8 cellular contexts compared by ENCODE assay signal in the genomic region with DNA sequence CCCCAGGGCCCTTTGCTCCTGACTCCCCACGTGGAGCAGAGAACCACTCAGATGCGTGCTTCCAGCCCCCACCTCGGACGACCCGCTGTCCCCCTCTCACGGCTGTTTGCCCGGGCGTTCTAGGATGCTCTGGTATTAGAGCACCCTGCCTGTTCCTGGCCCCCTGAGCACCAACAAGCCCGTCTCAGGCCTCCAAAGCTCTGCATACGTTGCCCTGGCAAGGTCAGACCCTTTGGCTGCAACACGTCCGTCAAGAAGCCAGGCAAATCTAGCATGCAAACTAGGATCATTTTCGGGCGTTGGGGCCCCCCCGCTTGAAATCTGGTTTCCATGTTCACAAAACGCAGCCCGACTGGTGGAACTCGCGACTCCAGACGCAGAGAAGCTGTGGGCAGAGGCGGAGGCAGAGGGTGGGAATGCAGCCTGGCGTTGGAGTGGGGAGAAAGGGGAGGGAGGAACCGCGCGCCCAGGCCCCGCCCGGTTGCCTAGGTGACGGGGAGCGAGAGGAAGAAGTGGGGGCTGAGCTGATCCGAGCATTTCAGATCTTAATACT.
A peak's percentile ranks its signal among the peaks of the same experiment; 100 is the strongest.
DNase-seq lines count a peak whose midpoint lies in the region; ATAC-seq and TF ChIP-seq lines count a peak whose summit lies in the region.

No MANE protein-coding gene starts in this region.

- H3K27ac Mint-ChIP-seq in neural progenitor cell = peak overlapping the region; percentile 96

- H3K4me3 ChIP-seq in WERI-Rb-1 (ENCODE audit: low read depth, low read length) (peak overlapping the region; percentile 65), neural progenitor cell (peak overlapping the region; percentile 48)

- H3K36me3 Mint-ChIP-seq in activated T-cell treated with anti-CD3 and anti-CD28 coated beads, Interleukin-2, amount 50 U/mL, for 4 hours (ENCODE audit: insufficient read depth) = no peaks in the 10 kb centered on the region
- H3K36me3 Mint-ChIP-seq in neural progenitor cell = peaks cover 6% of the 10 kb centered on the region

- H3K36me3 ChIP-seq in WERI-Rb-1 (no peaks in the 10 kb centered on the region), neural progenitor cell (no peaks in the 10 kb centered on the region)

- DNase-seq in activated T-cell treated with anti-CD3 and anti-CD28 coated beads, Interleukin-2, amount 50 U/mL, for 4 hours = no peak
- no peak for DNase-seq in activated T-cell treated with anti-CD3 and anti-CD28 coated beads, Interleukin-2, amount 50 U/mL, for 1 hour
- DNase-seq in NCI-H1092 (lab: John Stamatoyannopoulos, UW) (peak; percentile 60), WERI-Rb-1 (peak; percentile 97), germinal center (ENCODE audit: low spot score) (peak; percentile 51), neural progenitor cell (ENCODE audit: low spot score) (peak; percentile 90), NCI-H2081 treated with DMSO at 0.1 percent for 48 hours (lab: John Stamatoyannopoulos, UW) (no peak)

- H3K9me3 ChIP-seq in WERI-Rb-1 (ENCODE audit: severe bottlenecking) = peaks cover 5% of the 10 kb centered on the region
- H3K9me3 ChIP-seq in neural progenitor cell (ENCODE audit: low read depth) = no peaks in the 10 kb centered on the region

- TF ChIP-seq CTCF in WERI-Rb-1 (IDR thresholded peaks at IDR 0.05; ENCODE audit: low read depth, low read length) (no peak), neural progenitor cell (IDR thresholded peaks at IDR 0.05) (no peak)

- no peaks in the 10 kb centered on the region for H3K9me3 Mint-ChIP-seq in activated T-cell treated with anti-CD3 and anti-CD28 coated beads, Interleukin-2, amount 50 U/mL, for 4 hours
- peaks cover 6% of the 10 kb centered on the region for H3K9me3 Mint-ChIP-seq in neural progenitor cell

- H3K9ac ChIP-seq in neural progenitor cell = no peak overlapping the region

- H3K27ac ChIP-seq in WERI-Rb-1 (peak overlapping the region; percentile 82), neural progenitor cell (no peak overlapping the region)

- H3K79me2 ChIP-seq in neural progenitor cell (ENCODE audit: low read depth) = no peaks in the 10 kb centered on the region

- peak overlapping the region; percentile 13 for H3K4me3 Mint-ChIP-seq in activated T-cell treated with anti-CD3 and anti-CD28 coated beads, Interleukin-2, amount 50 U/mL, for 4 hours
- H3K4me3 Mint-ChIP-seq in neural progenitor cell = peak overlapping the region; percentile 83

- ATAC-seq in activated T-cell treated with anti-CD3 and anti-CD28 coated beads, Interleukin-2, amount 50 U/mL, for 4 hours = peak in 1 of 2 donors; percentile 34
- ATAC-seq in HG03095 (IDR thresholded peaks at IDR 0.05; ENCODE audit: unreplicated experiment) = no peak

- peak overlapping the region; percentile 95 for H2AFZ ChIP-seq in neural progenitor cell (replicated peaks)

- no peaks in the 10 kb centered on the region for H4K20me1 ChIP-seq in neural progenitor cell (ENCODE audit: low read depth)

- peaks cover 33% of the 10 kb centered on the region for H3K27me3 Mint-ChIP-seq in activated T-cell treated with anti-CD3 and anti-CD28 coated beads, Interleukin-2, amount 50 U/mL, for 4 hours (ENCODE audit: low read depth)
- peaks cover 2% of the 10 kb centered on the region for H3K27me3 Mint-ChIP-seq in neural progenitor cell (ENCODE audit: insufficient read depth, low read depth)

- peaks cover 8% of the 10 kb centered on the region for H3K4me1 Mint-ChIP-seq in activated T-cell treated with anti-CD3 and anti-CD28 coated beads, Interleukin-2, amount 50 U/mL, for 4 hours (ENCODE audit: low read depth)
- H3K4me1 Mint-ChIP-seq in neural progenitor cell = peaks cover 38% of the 10 kb centered on the region

- H3F3A ChIP-seq in neural progenitor cell (ENCODE audit: low read depth) = peaks cover 15% of the 10 kb centered on the region

- peak overlapping the region; percentile 85 for H3K4me2 ChIP-seq in neural progenitor cell

- no peaks in the 10 kb centered on the region for H3K27me3 ChIP-seq in WERI-Rb-1 (ENCODE audit: insufficient read depth, low read depth, severe bottlenecking)
- H3K27me3 ChIP-seq in neural progenitor cell = no peaks in the 10 kb centered on the region

- peaks cover 30% of the 10 kb centered on the region for H3K4me1 ChIP-seq in neural progenitor cell

Comparison
In these comparisons a context has a peak if more than half of its experiments do, and no peak if none do; other contexts are left out.
1. DNase-seq: peak in NCI-H1092 (single experiment), WERI-Rb-1 (single experiment), germinal center (single experiment) and neural progenitor cell (single experiment); none in activated T-cell treated with anti-CD3 and anti-CD28 coated beads, Interleukin-2, amount 50 U/mL, for 4 hours (single experiment), activated T-cell treated with anti-CD3 and anti-CD28 coated beads, Interleukin-2, amount 50 U/mL, for 1 hour (single experiment) and NCI-H2081 treated with DMSO at 0.1 percent for 48 hours (single experiment).